ENCODE assay signal across 13 cellular contexts in the genomic region with DNA sequence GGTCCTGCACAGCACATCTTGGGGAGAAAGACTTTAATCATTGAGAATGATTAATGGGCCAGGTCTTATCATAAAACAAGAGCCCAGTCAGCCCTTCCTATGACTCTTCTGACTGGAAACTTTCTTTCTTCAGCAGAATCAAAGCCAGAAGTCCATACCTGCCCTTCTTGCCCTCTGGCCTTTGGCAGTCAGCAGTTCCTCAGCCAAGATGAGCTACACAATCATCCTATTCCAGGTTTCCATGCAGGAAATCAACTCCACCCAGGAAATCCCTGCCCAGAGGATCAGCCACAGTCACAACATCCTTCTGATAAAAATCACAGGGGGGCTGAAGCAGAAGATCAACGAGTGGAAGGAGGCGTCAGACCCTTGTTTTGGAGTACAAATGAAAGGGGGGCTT. TPM values are rescaled to one million over a fixed set of nuclear protein-coding genes. Genes with fewer than 3 reads are reported as not detected.
DNase-seq lines count a peak whose midpoint lies in the region; ATAC-seq and TF ChIP-seq lines count a peak whose summit lies in the region.
"Had no signal": no experiment of that assay in that cellular context is flagged by ENCODE, and none has a peak within 500 bp of the region (broad histone marks: within the 10 kb centered on the region; RNA-seq: fewer than 3 reads in every experiment).

No MANE protein-coding gene starts in this region.

- H3K27me3 ChIP-seq in mucosa of stomach (ENCODE audit: control insufficient read depth, insufficient read depth, low read length) (no peaks in the 10 kb centered on the region), vagina (no peaks in the 10 kb centered on the region), aorta (ENCODE audit: control insufficient read depth in 1 of 2, insufficient read depth in 2 of 2, low read length in 1 of 2) (no peaks in the 10 kb centered on the region)
- H3K27me3 ChIP-seq: BLaER1 had no signal

- peaks cover 42% of the 10 kb centered on the region for H3K4me1 Mint-ChIP-seq in stimulated activated naive CD8-positive, alpha-beta T cell treated with anti-CD3 and anti-CD28 coated beads, Interleukin-15, Interleukin-2, amounts not matched to agents 100 ng/mL and 50 ng/mL, for 24 hours (ENCODE audit: low read depth)
- peaks cover 29% of the 10 kb centered on the region for H3K4me1 Mint-ChIP-seq in MCF 10A (ENCODE audit: insufficient read depth, unreplicated experiment)

- POLR2A ChIA-PET in MCF 10A (lab: Yijun Ruan, JAX) = interaction anchor here (0.6 to 5.4 kb wide), 31 partner anchors 8 to 887 kb away, joined by 3 to 73 read pairs (median 5); a partner anchor contains a TSS

- BruUV-seq in MCF 10A (replicated peaks; lab: Mats Ljungman, UMichigan) = no TSS peak

- H3K27ac Mint-ChIP-seq in stimulated activated naive CD8-positive, alpha-beta T cell treated with anti-CD3 and anti-CD28 coated beads, Interleukin-15, Interleukin-2, amounts not matched to agents 100 ng/mL and 50 ng/mL, for 24 hours = peak overlapping the region; percentile 90
- peak overlapping the region; percentile 83 for H3K27ac Mint-ChIP-seq in MCF 10A (ENCODE audit: low read depth, unreplicated experiment)

- intact Hi-C loops in MCF 10A (cut with micrococcal nuclease) (loop anchor here (1.0 to 2.0 kb wide), 2 partner anchors 35 to 73 kb away; no protein-coding TSS in a partner anchor), vagina (cut with DNase I) (loop anchor here (10.0 kb wide), 1 partner anchor 287 kb away; a partner anchor contains a TSS), aorta (cut with DNase I) (no loop called here)

- H3K4me1 ChIP-seq in mucosa of stomach (ENCODE audit: control insufficient read depth, insufficient read depth, low read length) = peaks cover 16% of the 10 kb centered on the region
- H3K4me1 ChIP-seq in vagina = peaks cover 31% of the 10 kb centered on the region
- H3K4me1 ChIP-seq in aorta (ENCODE audit: control insufficient read depth in 1 of 2, insufficient read depth in 2 of 2, low read length in 2 of 2) = no peaks in the 10 kb centered on the region

- TF ChIP-seq CTCF in MCF 10A (IDR thresholded peaks at IDR 0.05; ENCODE audit: unreplicated experiment) (no peak), vagina (IDR thresholded peaks at IDR 0.05) (no peak)

- CTCF ChIA-PET in MCF 10A (lab: Yijun Ruan, JAX) = interaction anchor here (0.6 to 7.9 kb wide), 16 partner anchors 10 to 731 kb away, joined by 3 to 182 read pairs (median 3); a partner anchor contains a TSS

- peak overlapping the region; percentile 22 for H3K9ac ChIP-seq in mucosa of stomach (ENCODE audit: low read length)
- H3K9ac ChIP-seq: BLaER1 had no signal

- 76 to 82% methylated on average over 2 of the region's 2 CpGs for WGBS in aorta, 2 donors

- H3K4me3 Mint-ChIP-seq in stimulated activated naive CD8-positive, alpha-beta T cell treated with anti-CD3 and anti-CD28 coated beads, Interleukin-15, Interleukin-2, amounts not matched to agents 100 ng/mL and 50 ng/mL, for 24 hours = peak overlapping the region; percentile 54
- peak overlapping the region; percentile 69 for H3K4me3 Mint-ChIP-seq in MCF 10A (ENCODE audit: unreplicated experiment)

- H3K27ac ChIP-seq in vagina (peak overlapping the region; percentile 33), aorta (ENCODE audit: low read depth in 1 of 2, low read length in 2 of 2) (no peak overlapping the region)
- H3K27ac ChIP-seq: BLaER1 had no signal

- no peaks in the 10 kb centered on the region for H3K27me3 Mint-ChIP-seq in stimulated activated naive CD8-positive, alpha-beta T cell treated with anti-CD3 and anti-CD28 coated beads, Interleukin-15, Interleukin-2, amounts not matched to agents 100 ng/mL and 50 ng/mL, for 24 hours
- H3K27me3 Mint-ChIP-seq in MCF 10A (ENCODE audit: insufficient read depth, unreplicated experiment) = no peaks in the 10 kb centered on the region

- H3K36me3 ChIP-seq in mucosa of stomach (ENCODE audit: control insufficient read depth, insufficient read depth, low read length) = no peaks in the 10 kb centered on the region
- peaks cover 0 to 19% of the 10 kb centered on the region in 2 donors for H3K36me3 ChIP-seq in vagina
- H3K36me3 ChIP-seq in aorta (ENCODE audit: control insufficient read depth in 1 of 2, insufficient read depth in 2 of 2, low read length in 1 of 2) = peaks cover 0 to 3% of the 10 kb centered on the region in 2 donors

- no peak for DNase-seq in stimulated activated naive CD8-positive, alpha-beta T cell treated with anti-CD3 and anti-CD28 coated beads, Interleukin-15, Interleukin-2, amounts not matched to agents 100 U/mL and 50 U/mL, for 24 hours
- DNase-seq in MCF 10A (ENCODE audit: unreplicated experiment) (peak; percentile 27), vagina (ENCODE audit: extremely low spot score in 2 of 2) (no peak), NCI-H1092 treated with DMSO at 0.1 percent for 48 hours (lab: John Stamatoyannopoulos, UW) (no peak), aorta (no peak)
- DNase-seq: NCI-H526 treated with DMSO at 0.1 percent for 48 hours had no signal

- no peak for TF ChIP-seq POLR2A in vagina (IDR thresholded peaks at IDR 0.05)

- H3K9me3 ChIP-seq in mucosa of stomach (ENCODE audit: control insufficient read depth, low read length) (no peaks in the 10 kb centered on the region), vagina (no peaks in the 10 kb centered on the region), aorta (ENCODE audit: control insufficient read depth, low read length) (no peaks in the 10 kb centered on the region)

- ATAC-seq in stimulated activated naive CD8-positive, alpha-beta T cell treated with anti-CD3 and anti-CD28 coated beads, Interleukin-15, Interleukin-2, amounts not matched to agents 100 U/mL and 50 U/mL, for 24 hours = no peak
- ATAC-seq in GM19463 (IDR thresholded peaks at IDR 0.05; ENCODE audit: unreplicated experiment) (no peak), aorta (ENCODE audit: low FRiP score) (no peak)
- ATAC-seq: K562 had no signal

- H3K36me3 Mint-ChIP-seq in stimulated activated naive CD8-positive, alpha-beta T cell treated with anti-CD3 and anti-CD28 coated beads, Interleukin-15, Interleukin-2, amounts not matched to agents 100 ng/mL and 50 ng/mL, for 24 hours (ENCODE audit: low read depth) = peaks cover 57% of the 10 kb centered on the region
- H3K36me3 Mint-ChIP-seq in MCF 10A (ENCODE audit: insufficient read depth, unreplicated experiment) = peaks cover 19% of the 10 kb centered on the region

- no peak overlapping the region for H3K4me3 ChIP-seq in mucosa of stomach (ENCODE audit: low read length)
- H3K4me3 ChIP-seq in vagina = no peak overlapping the region
- no peak overlapping the region for H3K4me3 ChIP-seq in aorta (ENCODE audit: low read length in 2 of 2)
- H3K4me3 ChIP-seq: BLaER1, K562 had no signal

- no peaks in the 10 kb centered on the region for H3K9me3 Mint-ChIP-seq in stimulated activated naive CD8-positive, alpha-beta T cell treated with anti-CD3 and anti-CD28 coated beads, Interleukin-15, Interleukin-2, amounts not matched to agents 100 ng/mL and 50 ng/mL, for 24 hours
- no peaks in the 10 kb centered on the region for H3K9me3 Mint-ChIP-seq in MCF 10A (ENCODE audit: unreplicated experiment)

RNA-seq across cellular contexts. Expression of a gene that starts 26.9 kb away (rescaled TPM):
- 5.6 and 5.7 TPM in 2 replicates for total RNA-seq in MCF 10A (2022)
- 12.3 TPM for total RNA-seq in vagina
- 10 to 100 TPM in 1 of 2 donors, 1 to 10 TPM in 1; 7.1 to 19.4 TPM for total RNA-seq in aorta
- polyA plus RNA-seq in aorta = 1 to 10 TPM; 2.5 to 6.7 TPM

RNA-seq across cellular contexts. Expression of a gene that starts 33.4 kb away (rescaled TPM):
- total RNA-seq in MCF 10A (2022) = 31.0 and 33.0 TPM in 2 replicates
- total RNA-seq in vagina = 17.2 TPM
- total RNA-seq in aorta = 10 to 100 TPM; 17.2 to 27.7 TPM
- polyA plus RNA-seq in aorta = 10 to 100 TPM; 11.7 to 19.0 TPM

RNA-seq across cellular contexts. Expression of a gene that starts 44.5 kb away (rescaled TPM):
- 0.72 and 2.4 TPM in 2 replicates for total RNA-seq in MCF 10A (2022)
- not detected for total RNA-seq in vagina
- total RNA-seq in aorta = under 1 TPM; 0.65 to 0.90 TPM
- 1 to 10 TPM in 1 of 2 donors, not detected in 1; 4.0 TPM for polyA plus RNA-seq in aorta
- total RNA-seq: H1, pulmonary artery endothelial cell had no signal
- polyA plus RNA-seq: H1, K562 had no signal

Comparison
In these comparisons a context has a peak if more than half of its experiments do, and no peak if none do; other contexts are left out.
1. intact Hi-C loops: an anchor here in MCF 10A (1.0 to 2.0 kb wide) and vagina (10.0 kb wide); none called in aorta.